Comparison of ENCODE assay signal across 20 cellular contexts in genomic region chr5:174453690-174454089, GRCh38.
A peak's percentile ranks its signal among the peaks of the same experiment; 100 is the strongest.
DNase-seq lines count a peak whose midpoint lies in the region; ATAC-seq, FAIRE-seq and TF ChIP-seq lines count a peak whose summit lies in the region.
"Had no signal": no experiment of that assay in that cellular context is flagged by ENCODE, and none has a peak within 500 bp of the region (broad histone marks: within the 10 kb centered on the region; RNA-seq: fewer than 3 reads in every experiment).

No MANE protein-coding gene starts in this region.

- H3K9me2 ChIP-seq in OCI-LY7 (ENCODE audit: insufficient read depth, low read length): no peaks in the 10 kb centered on the region

- ATAC-seq in activated naive CD8-positive, alpha-beta T cell treated with anti-CD3 and anti-CD28 coated beads, Interleukin-2, amount 10 ng/mL, durations not matched to agents 7 days and 5 days (ENCODE audit: low read depth): no peak

- CTCF ChIA-PET in OCI-LY7 (lab: Charles Lee; ENCODE audit: unreplicated experiment): no interaction called here

- H3K27ac ChIP-seq in small intestine (ENCODE audit: low read depth in 1 of 2, low read length in 1 of 2) (no peak overlapping the region), OCI-LY7 (ENCODE audit: low read depth, low read length, poor library complexity, severe bottlenecking) (no peak overlapping the region)
- H3K27ac ChIP-seq: stomach had no signal

- H3K36me3 ChIP-seq in small intestine (ENCODE audit: control insufficient read depth in 2 of 2, insufficient read depth in 2 of 2, low read length in 2 of 2): no peaks in the 10 kb centered on the region
- H3K36me3 ChIP-seq in OCI-LY7 (ENCODE audit: insufficient read depth, low read length): no peaks in the 10 kb centered on the region
- H3K36me3 ChIP-seq: stomach had no signal

- no peak overlapping the region for H3K27ac Mint-ChIP-seq in activated naive CD8-positive, alpha-beta T cell treated with anti-CD3 and anti-CD28 coated beads, Interleukin-2, amount 10 ng/mL, durations not matched to agents 7 days and 5 days
- H3K27ac Mint-ChIP-seq in activated naive CD8-positive, alpha-beta T cell treated with anti-CD3 and anti-CD28 coated beads for 36 hours: no peak overlapping the region
- H3K27ac Mint-ChIP-seq in immature natural killer cell: peak overlapping the region; percentile 57 to 93 (median 88)
- H3K27ac Mint-ChIP-seq: activated T-helper 2 cell treated with anti-CD3 and anti-CD28 coated beads, Interferon-gamma antibody, Interleukin-2, Interleukin-4, amounts not matched to agents 10 μg/mL and 5 μg/mL and 100 μg/mL, durations not matched to agents 14 hours and 24 hours and 36 hours; type B pancreatic cell had no signal

- no peak for FAIRE-seq in small intestine (lab: Jason Lieb, UNC)
- FAIRE-seq in H54 (lab: Jason Lieb, UNC): no peak
- FAIRE-seq: GM12892, HTR-8/SVneo had no signal

- no peak for TF ChIP-seq POLR2A in H54 (IDR thresholded peaks at IDR 0.05; ENCODE audit: low read depth, low read length)

- no peaks in the 10 kb centered on the region for H4K20me1 ChIP-seq in OCI-LY7 (ENCODE audit: insufficient read depth, low read length)

- H3K4me1 ChIP-seq in small intestine (ENCODE audit: control insufficient read depth in 2 of 2, insufficient read depth in 1 of 2, low read depth in 1 of 2, low read length in 1 of 2) (no peaks in the 10 kb centered on the region), OCI-LY7 (ENCODE audit: insufficient read depth, low read length, poor library complexity, severe bottlenecking) (no peaks in the 10 kb centered on the region)
- H3K4me1 ChIP-seq: stomach had no signal

- H3K27me3 ChIP-seq in small intestine (ENCODE audit: control insufficient read depth in 2 of 2, insufficient read depth in 2 of 2, low read length in 2 of 2): no peaks in the 10 kb centered on the region

- H3K36me3 Mint-ChIP-seq in activated naive CD8-positive, alpha-beta T cell treated with anti-CD3 and anti-CD28 coated beads, Interleukin-2, amount 10 ng/mL, durations not matched to agents 7 days and 5 days: no peaks in the 10 kb centered on the region
- no peaks in the 10 kb centered on the region for H3K36me3 Mint-ChIP-seq in activated naive CD8-positive, alpha-beta T cell treated with anti-CD3 and anti-CD28 coated beads for 36 hours
- peaks cover 0 to 7% (median 5%) of the 10 kb centered on the region in 3 donors for H3K36me3 Mint-ChIP-seq in immature natural killer cell

- no peak for DNase-seq in activated naive CD8-positive, alpha-beta T cell treated with anti-CD3 and anti-CD28 coated beads, Interleukin-2, amount 10 ng/mL, durations not matched to agents 7 days and 5 days
- no peak for DNase-seq in activated naive CD8-positive, alpha-beta T cell treated with anti-CD3 and anti-CD28 coated beads for 36 hours
- peak; percentile 80 for DNase-seq in SW480 (ENCODE audit: low spot score)
- DNase-seq in immature natural killer cell: no peak
- DNase-seq in small intestine: peak; percentile 17
- no peak for DNase-seq in H54 (ENCODE audit: insufficient read length, low spot score)
- no peak for DNase-seq in NCI-H1436 treated with DMSO at 0.1 percent for 48 hours (lab: John Stamatoyannopoulos, UW)
- DNase-seq in OCI-LY7 (ENCODE audit: low spot score): no peak
- DNase-seq: DMS79; HCEC 1CT; NCI-H1092 treated with DMSO at 0.1 percent for 48 hours; NCI-H2081 treated with DMSO at 0.1 percent for 48 hours; NCI-H524 treated with DMSO at 0.1 percent for 48 hours; stimulated activated CD4-positive, alpha-beta T cell treated with anti-CD3 and anti-CD28 coated beads, Interleukin-4, amount 100 ng/mL, for 4 hours; stomach; SW 1271 had no signal

- peaks cover 12% of the 10 kb centered on the region for H3K4me1 Mint-ChIP-seq in activated naive CD8-positive, alpha-beta T cell treated with anti-CD3 and anti-CD28 coated beads, Interleukin-2, amount 10 ng/mL, durations not matched to agents 7 days and 5 days
- H3K4me1 Mint-ChIP-seq in activated naive CD8-positive, alpha-beta T cell treated with anti-CD3 and anti-CD28 coated beads for 36 hours: peaks cover 14% of the 10 kb centered on the region
- H3K4me1 Mint-ChIP-seq in immature natural killer cell: peaks cover 28 to 32% of the 10 kb centered on the region in 2 donors

- no peak overlapping the region for H3K4me2 ChIP-seq in OCI-LY7 (ENCODE audit: low read length)

- no peaks in the 10 kb centered on the region for H3K9me3 ChIP-seq in small intestine (ENCODE audit: control insufficient read depth, low read depth)
- H3K9me3 ChIP-seq in OCI-LY7 (ENCODE audit: low read length): no peaks in the 10 kb centered on the region

- intact Hi-C loops in OCI-LY7 (cut with micrococcal nuclease; ENCODE audit: unreplicated experiment): no loop called here

- no peak overlapping the region for H2AFZ ChIP-seq in OCI-LY7 (ENCODE audit: low read length)

- no peak for TF ChIP-seq CTCF in OCI-LY7 (conservative IDR thresholded peaks at IDR 0.05; ENCODE audit: low read length)

- POLR2A ChIA-PET in activated naive CD8-positive, alpha-beta T cell treated with anti-CD3 and anti-CD28 coated beads, Interleukin-2, amount 10 ng/mL, durations not matched to agents 7 days and 5 days (lab: Charles Lee): no interaction called here
- POLR2A ChIA-PET in OCI-LY7 (lab: Charles Lee): interaction anchor here (0.6 kb wide), 1 partner anchor 668 kb away, joined by 3 read pairs; no protein-coding TSS in a partner anchor

- no TSS peak for BruUV-seq in OCI-LY7 (replicated peaks; lab: Mats Ljungman, UMichigan)

- 28 to 51% (median 40%) methylated on average over 2 of the region's 2 CpGs for WGBS in small intestine, 3 donors

- peak overlapping the region; percentile 31 for H3K4me3 Mint-ChIP-seq in activated naive CD8-positive, alpha-beta T cell treated with anti-CD3 and anti-CD28 coated beads, Interleukin-2, amount 10 ng/mL, durations not matched to agents 7 days and 5 days
- H3K4me3 Mint-ChIP-seq in activated naive CD8-positive, alpha-beta T cell treated with anti-CD3 and anti-CD28 coated beads for 36 hours: no peak overlapping the region
- H3K4me3 Mint-ChIP-seq in immature natural killer cell: peak overlapping the region; percentile 70 to 82 (median 81)
- H3K4me3 Mint-ChIP-seq: type B pancreatic cell had no signal

- H3K4me3 ChIP-seq in small intestine (ENCODE audit: low read depth in 1 of 2, low read length in 2 of 2): no peak overlapping the region
- no peak overlapping the region for H3K4me3 ChIP-seq in OCI-LY7 (ENCODE audit: low read depth, low read length, poor library complexity, severe bottlenecking)
- H3K4me3 ChIP-seq: stomach had no signal

- H3K79me2 ChIP-seq in OCI-LY7 (ENCODE audit: insufficient read depth, low read depth, low read length): no peaks in the 10 kb centered on the region

- H3K9me3 Mint-ChIP-seq in activated naive CD8-positive, alpha-beta T cell treated with anti-CD3 and anti-CD28 coated beads, Interleukin-2, amount 10 ng/mL, durations not matched to agents 7 days and 5 days: peaks cover 3% of the 10 kb centered on the region
- H3K9me3 Mint-ChIP-seq in activated naive CD8-positive, alpha-beta T cell treated with anti-CD3 and anti-CD28 coated beads for 36 hours: peaks cover 1% of the 10 kb centered on the region
- H3K9me3 Mint-ChIP-seq in immature natural killer cell: peaks cover 0 to 11% (median 0%) of the 10 kb centered on the region in 6 donors
- H3K9me3 Mint-ChIP-seq: activated T-helper 2 cell treated with anti-CD3 and anti-CD28 coated beads, Interferon-gamma antibody, Interleukin-2, Interleukin-4, amounts not matched to agents 10 μg/mL and 5 μg/mL and 100 μg/mL, durations not matched to agents 14 hours and 24 hours and 36 hours; type B pancreatic cell had no signal

- H3K27me3 Mint-ChIP-seq in activated naive CD8-positive, alpha-beta T cell treated with anti-CD3 and anti-CD28 coated beads, Interleukin-2, amount 10 ng/mL, durations not matched to agents 7 days and 5 days: peaks cover 2% of the 10 kb centered on the region
- peaks cover 11% of the 10 kb centered on the region for H3K27me3 Mint-ChIP-seq in activated naive CD8-positive, alpha-beta T cell treated with anti-CD3 and anti-CD28 coated beads for 36 hours
- peaks cover 4 to 8% (median 7%) of the 10 kb centered on the region in 3 donors for H3K27me3 Mint-ChIP-seq in immature natural killer cell (ENCODE audit: low read depth in 3 of 3)

Comparison
In these comparisons a context has a peak if more than half of its experiments do, and no peak if none do; other contexts are left out.
1. DNase-seq: peak in SW480 (single experiment) and small intestine (single experiment); none in activated naive CD8-positive, alpha-beta T cell treated with anti-CD3 and anti-CD28 coated beads, Interleukin-2, amount 10 ng/mL, durations not matched to agents 7 days and 5 days (single experiment), activated naive CD8-positive, alpha-beta T cell treated with anti-CD3 and anti-CD28 coated beads for 36 hours (single experiment), immature natural killer cell (0 of 3), H54 (single experiment), NCI-H1436 treated with DMSO at 0.1 percent for 48 hours (single experiment) and OCI-LY7 (single experiment).
2. H3K27ac Mint-ChIP-seq: peak in immature natural killer cell (6 of 6); none in activated naive CD8-positive, alpha-beta T cell treated with anti-CD3 and anti-CD28 coated beads, Interleukin-2, amount 10 ng/mL, durations not matched to agents 7 days and 5 days (single experiment) and activated naive CD8-positive, alpha-beta T cell treated with anti-CD3 and anti-CD28 coated beads for 36 hours (single experiment).